13 cellular contexts compared by ENCODE assay signal in the genomic region with DNA sequence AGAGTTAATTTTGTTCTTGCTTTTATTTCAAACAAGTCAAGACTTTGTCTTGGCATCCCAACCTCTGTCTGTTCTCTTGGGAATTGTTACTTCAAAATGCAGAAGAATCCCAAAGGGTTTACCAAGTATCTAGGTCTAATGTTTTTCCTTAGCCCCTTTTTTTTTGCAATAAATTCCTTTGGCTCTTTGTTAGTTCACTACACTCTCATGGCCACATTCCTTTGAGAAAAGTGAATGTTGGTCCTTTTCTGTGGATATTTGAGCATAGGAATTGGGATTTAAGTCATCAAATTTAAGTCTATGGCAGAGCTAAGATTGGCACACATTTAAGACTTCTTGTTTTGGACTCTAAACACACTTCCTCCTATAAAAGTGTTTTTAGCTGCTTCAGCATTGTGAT. TPM values are rescaled to one million over a fixed set of nuclear protein-coding genes. Genes with fewer than 3 reads are reported as not detected.
A peak's percentile ranks its signal among the peaks of the same experiment; 100 is the strongest.
DNase-seq lines count a peak whose midpoint lies in the region; ATAC-seq and TF ChIP-seq lines count a peak whose summit lies in the region.
"Had no signal": no experiment of that assay in that cellular context is flagged by ENCODE, and none has a peak within 500 bp of the region (broad histone marks: within the 10 kb centered on the region; RNA-seq: fewer than 3 reads in every experiment).

No MANE protein-coding gene starts in this region.

- H4K20me1 ChIP-seq in KMS-11 (ENCODE audit: insufficient read depth): peaks cover 22% of the 10 kb centered on the region; the same call in 1 of the 2 replicates

- H2AFZ ChIP-seq in KMS-11 (ENCODE audit: low read depth): no peak overlapping the region

- no peak overlapping the region for H3K9ac ChIP-seq in KMS-11

- POLR2A ChIA-PET in CD8-positive, alpha-beta T cell (lab: Charles Lee): no interaction called here

- no peak overlapping the region for H3K4me3 ChIP-seq in CD8-positive, alpha-beta T cell (ENCODE audit: low read depth, low read length)
- H3K4me3 ChIP-seq in KMS-11 (IDR thresholded peaks at IDR 0.05; ENCODE audit: insufficient read depth, low read depth, low read length) (no peak overlapping the region), thyroid gland (replicated peaks in 1 of 3) (no peak overlapping the region)

- intact Hi-C loops in CD8-positive, alpha-beta T cell (cut with DNase I, micrococcal nuclease): loop anchor here (2.0 to 10.0 kb wide), 17 partner anchors 85 to 1994 kb away; a partner anchor contains a TSS
- intact Hi-C loops in natural killer cell (cut with micrococcal nuclease): no loop called here
- intact Hi-C loops in thyroid gland (cut with DNase I): loop anchor here (10.0 kb wide), 1 partner anchor 307 kb away; a partner anchor contains a TSS

- CTCF ChIA-PET in CD8-positive, alpha-beta T cell (lab: Charles Lee): no interaction called here

- DNase-seq in CD8-positive, alpha-beta T cell: no peak
- DNase-seq in central memory CD8-positive, alpha-beta T cell (ENCODE audit: low spot score in 2 of 2): no peak
- DNase-seq in natural killer cell: no peak
- no peak for DNase-seq in dedifferentiated amniotic fluid mesenchymal stem cell (ENCODE audit: extremely low spot score)
- DNase-seq in NCI-H82 treated with DMSO at 0.1 percent for 48 hours (lab: John Stamatoyannopoulos, UW; ENCODE audit: unreplicated experiment): no peak
- DNase-seq in thyroid gland: no peak
- no peak for DNase-seq in effector CD8-positive, alpha-beta T cell (lab: John Stamatoyannopoulos, UW)
- DNase-seq: activated CD4-positive, CD25-positive, alpha-beta regulatory T cell; effector memory CD4-positive, alpha-beta T cell; NCI-H1105; occipital lobe; stimulated activated naive CD4-positive, alpha-beta T cell treated with Interleukin-2 at 50 U/mL for 16 hours had no signal

- peaks cover 9% of the 10 kb centered on the region for H3K36me3 ChIP-seq in CD8-positive, alpha-beta T cell (ENCODE audit: insufficient read depth, low read length)
- H3K36me3 ChIP-seq in KMS-11 (ENCODE audit: insufficient read depth) (no peaks in the 10 kb centered on the region; the same call in 1 of the 2 replicates), thyroid gland (peaks cover 8% of the 10 kb centered on the region in 2 donors)

- no peak for ATAC-seq in CD8-positive, alpha-beta T cell
- no peak for ATAC-seq in central memory CD8-positive, alpha-beta T cell (replicated peaks; ENCODE audit: extremely low read depth, poor library complexity, severe bottlenecking)
- ATAC-seq in natural killer cell: no peak

- no peaks in the 10 kb centered on the region for H3K27me3 Mint-ChIP-seq in CD8-positive, alpha-beta T cell (ENCODE audit: low read depth)
- no peaks in the 10 kb centered on the region for H3K27me3 Mint-ChIP-seq in central memory CD8-positive, alpha-beta T cell
- H3K27me3 Mint-ChIP-seq in natural killer cell (ENCODE audit: low read depth in 2 of 2): no peaks in the 10 kb centered on the region

- TF ChIP-seq CTCF in CD8-positive, alpha-beta T cell (IDR thresholded peaks at IDR 0.05): no peak
- TF ChIP-seq CTCF in KMS-11 (conservative IDR thresholded peaks at IDR 0.05; ENCODE audit: low read depth, low read length) (no peak), natural killer cell (IDR thresholded peaks at IDR 0.05) (no peak), thyroid gland (IDR thresholded peaks at IDR 0.05) (no peak)

- H3K4me3 Mint-ChIP-seq in CD8-positive, alpha-beta T cell: peak overlapping the region; percentile 98
- H3K4me3 Mint-ChIP-seq in central memory CD8-positive, alpha-beta T cell: peak overlapping the region; percentile 91
- H3K4me3 Mint-ChIP-seq in natural killer cell: peak overlapping the region; percentile 92

- H3K27me3 ChIP-seq in CD8-positive, alpha-beta T cell (ENCODE audit: insufficient read depth, low read length): no peaks in the 10 kb centered on the region
- H3K27me3 ChIP-seq in KMS-11 (ENCODE audit: insufficient read depth, low read depth) (no peaks in the 10 kb centered on the region), thyroid gland (no peaks in the 10 kb centered on the region)

- no peaks in the 10 kb centered on the region for H3K9me3 ChIP-seq in CD8-positive, alpha-beta T cell (ENCODE audit: low read length)
- no peaks in the 10 kb centered on the region for H3K9me3 ChIP-seq in thyroid gland

- TF ChIP-seq POLR2A in thyroid gland (IDR thresholded peaks at IDR 0.05): no peak

- H3K27ac ChIP-seq in CD8-positive, alpha-beta T cell (ENCODE audit: low read depth, low read length): no peak overlapping the region
- no peak overlapping the region for H3K27ac ChIP-seq in KMS-11
- no peak overlapping the region for H3K27ac ChIP-seq in thyroid gland

- H3K9me3 Mint-ChIP-seq in CD8-positive, alpha-beta T cell: no peaks in the 10 kb centered on the region
- no peaks in the 10 kb centered on the region for H3K9me3 Mint-ChIP-seq in central memory CD8-positive, alpha-beta T cell
- no peaks in the 10 kb centered on the region for H3K9me3 Mint-ChIP-seq in natural killer cell

- H3K4me2 ChIP-seq in KMS-11: peak overlapping the region; percentile 98

- H3K27ac Mint-ChIP-seq in CD8-positive, alpha-beta T cell: peak overlapping the region; percentile 93
- H3K27ac Mint-ChIP-seq in central memory CD8-positive, alpha-beta T cell (ENCODE audit: low read depth): no peak overlapping the region
- H3K27ac Mint-ChIP-seq in natural killer cell: peak overlapping the region; percentile 92 to 95

- H3K36me3 Mint-ChIP-seq in CD8-positive, alpha-beta T cell: peaks cover 52% of the 10 kb centered on the region
- H3K36me3 Mint-ChIP-seq in central memory CD8-positive, alpha-beta T cell (ENCODE audit: insufficient read depth): peaks cover 27% of the 10 kb centered on the region
- H3K36me3 Mint-ChIP-seq in natural killer cell: no peaks in the 10 kb centered on the region

- H3K79me2 ChIP-seq in KMS-11 (ENCODE audit: insufficient read depth, low read depth): peaks cover 77% of the 10 kb centered on the region

- peaks cover 68% of the 10 kb centered on the region for H3K4me1 Mint-ChIP-seq in CD8-positive, alpha-beta T cell (ENCODE audit: low read depth)
- H3K4me1 Mint-ChIP-seq in central memory CD8-positive, alpha-beta T cell: peaks cover 46% of the 10 kb centered on the region
- peaks cover 50% of the 10 kb centered on the region in 2 donors for H3K4me1 Mint-ChIP-seq in natural killer cell

- H3K4me1 ChIP-seq in CD8-positive, alpha-beta T cell (ENCODE audit: insufficient read depth, low read length): peaks cover 33% of the 10 kb centered on the region
- peaks cover 48% of the 10 kb centered on the region for H3K4me1 ChIP-seq in KMS-11 (ENCODE audit: low read depth, poor library complexity, severe bottlenecking)
- peaks cover 25 to 30% of the 10 kb centered on the region in 2 donors for H3K4me1 ChIP-seq in thyroid gland

RNA-seq across cellular contexts. Expression of a gene that starts 1.8 kb away (rescaled TPM):
- total RNA-seq in CD8-positive, alpha-beta T cell: 10 to 100 TPM; 38.4 to 39.7 TPM
- 10 to 100 TPM; 24.2 to 25.3 (median 25.2) TPM for total RNA-seq in natural killer cell
- total RNA-seq in thyroid gland: 10 to 100 TPM; 40.5 to 69.7 (median 54.5) TPM

RNA-seq across cellular contexts. Expression of a gene that starts 2.9 kb away (rescaled TPM):
- total RNA-seq in CD8-positive, alpha-beta T cell: 10 to 100 TPM; 15.2 to 16.0 TPM
- total RNA-seq in natural killer cell (10 to 100 TPM; 35.0 to 39.4 (median 38.7) TPM), thyroid gland (10 to 100 TPM; 42.7 to 54.6 (median 48.7) TPM)

RNA-seq across cellular contexts. Expression of a gene that starts 24.3 kb away (rescaled TPM):
- total RNA-seq in CD8-positive, alpha-beta T cell: 10 to 100 TPM; 23.6 to 24.7 TPM
- total RNA-seq in natural killer cell (10 to 100 TPM; 12.6 to 13.8 (median 13.2) TPM), thyroid gland (10 to 100 TPM in 2 of 4 donors, 1 to 10 TPM in 2; 7.7 to 11.0 (median 10.1) TPM)
